Comparison of ENCODE assay signal across 1 cellular context in genomic region chr6:13412639-13413465, GRCh38.
TF ChIP-seq lines count a peak whose summit lies in the region.

No MANE protein-coding gene starts in this region.

TF ChIP-seq in HepG2, 621 proteins besides CTCF, POLR2A, EP300 and RAD21 (continued from another document):
- TF ChIP-seq FOXK1 (CRISPR knock-in tag; IDR thresholded peaks at IDR 0.05; ENCODE audit: borderline replicate concordance, low read depth) (no peak), MYC (CRISPR knock-in tag; IDR thresholded peaks at IDR 0.05; ENCODE audit: borderline replicate concordance) (peak; percentile 21; the same call in 1 of the 2 replicates), PITX1 (CRISPR knock-in tag; IDR thresholded peaks at IDR 0.05) (no peak), GABPA (IDR thresholded peaks at IDR 0.05; ENCODE audit: low read depth, low read length) (no peak), GABPA (CRISPR knock-in tag; IDR thresholded peaks at IDR 0.05; ENCODE audit: low read depth) (no peak), ZNF414 (CRISPR knock-in tag; IDR thresholded peaks at IDR 0.05) (no peak), TP53 (CRISPR knock-in tag; conservative IDR thresholded peaks at IDR 0.05) (no peak), HOXA3 (CRISPR knock-in tag; IDR thresholded peaks at IDR 0.05) (peak; percentile 46; the same call in 1 of the 2 replicates), U2AF1 (optimal IDR thresholded peaks at IDR 0.05; ENCODE audit: low read depth, low read length) (peak; percentile 68), IRX3 (CRISPR knock-in tag; IDR thresholded peaks at IDR 0.05; ENCODE audit: borderline replicate concordance, low read depth) (no peak), ESRRA (CRISPR knock-in tag; IDR thresholded peaks at IDR 0.05; ENCODE audit: low read depth) (no peak), KLF6 (CRISPR knock-in tag; IDR thresholded peaks at IDR 0.05) (no peak), SP4 (CRISPR knock-in tag; IDR thresholded peaks at IDR 0.05) (peak; percentile 34; the same call in 1 of the 2 replicates), ZSCAN29 (CRISPR knock-in tag; conservative IDR thresholded peaks at IDR 0.05) (no peak)
TF ChIP-seq in HepG2: peak in this region for 92.
